ENCODE assay signal across 1 cellular context in the genomic region with DNA sequence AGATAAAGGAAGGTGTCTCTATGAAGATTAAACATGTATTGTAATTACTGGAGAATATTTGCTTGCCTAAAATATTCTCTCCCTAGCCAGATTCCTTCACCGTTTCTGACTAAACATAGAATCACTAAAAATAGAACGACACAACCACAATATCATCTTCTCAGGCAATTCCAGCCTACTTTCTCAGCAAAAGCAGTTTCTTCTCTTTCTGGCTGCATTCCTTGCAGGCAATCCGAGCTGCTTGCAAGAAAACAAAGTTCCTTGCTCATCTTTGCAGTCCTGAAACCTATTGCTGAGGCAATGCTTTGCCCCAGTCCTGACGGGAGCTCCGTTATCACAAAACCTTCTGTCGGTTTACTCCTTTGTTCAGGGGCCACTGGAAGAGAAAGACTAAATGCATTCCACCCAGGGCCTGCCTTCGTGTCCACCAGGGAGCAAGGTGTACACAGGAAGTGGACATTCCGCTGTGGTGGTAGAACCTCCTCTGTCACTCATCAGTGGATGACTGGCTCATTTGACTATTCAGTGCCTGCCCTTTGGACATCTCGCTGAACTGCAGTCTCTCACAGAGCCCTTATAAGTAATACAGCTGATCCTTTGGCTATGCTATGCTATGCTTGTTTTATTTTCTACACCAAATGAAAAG.
A peak's percentile ranks its signal among the peaks of the same experiment; 100 is the strongest.
TF ChIP-seq lines count a peak whose summit lies in the region.

No MANE protein-coding gene starts in this region.

TF ChIP-seq in HepG2, 621 proteins besides CTCF, POLR2A, EP300 and RAD21 (continued from another document and continues in another):
- TF ChIP-seq, protein P1, sequence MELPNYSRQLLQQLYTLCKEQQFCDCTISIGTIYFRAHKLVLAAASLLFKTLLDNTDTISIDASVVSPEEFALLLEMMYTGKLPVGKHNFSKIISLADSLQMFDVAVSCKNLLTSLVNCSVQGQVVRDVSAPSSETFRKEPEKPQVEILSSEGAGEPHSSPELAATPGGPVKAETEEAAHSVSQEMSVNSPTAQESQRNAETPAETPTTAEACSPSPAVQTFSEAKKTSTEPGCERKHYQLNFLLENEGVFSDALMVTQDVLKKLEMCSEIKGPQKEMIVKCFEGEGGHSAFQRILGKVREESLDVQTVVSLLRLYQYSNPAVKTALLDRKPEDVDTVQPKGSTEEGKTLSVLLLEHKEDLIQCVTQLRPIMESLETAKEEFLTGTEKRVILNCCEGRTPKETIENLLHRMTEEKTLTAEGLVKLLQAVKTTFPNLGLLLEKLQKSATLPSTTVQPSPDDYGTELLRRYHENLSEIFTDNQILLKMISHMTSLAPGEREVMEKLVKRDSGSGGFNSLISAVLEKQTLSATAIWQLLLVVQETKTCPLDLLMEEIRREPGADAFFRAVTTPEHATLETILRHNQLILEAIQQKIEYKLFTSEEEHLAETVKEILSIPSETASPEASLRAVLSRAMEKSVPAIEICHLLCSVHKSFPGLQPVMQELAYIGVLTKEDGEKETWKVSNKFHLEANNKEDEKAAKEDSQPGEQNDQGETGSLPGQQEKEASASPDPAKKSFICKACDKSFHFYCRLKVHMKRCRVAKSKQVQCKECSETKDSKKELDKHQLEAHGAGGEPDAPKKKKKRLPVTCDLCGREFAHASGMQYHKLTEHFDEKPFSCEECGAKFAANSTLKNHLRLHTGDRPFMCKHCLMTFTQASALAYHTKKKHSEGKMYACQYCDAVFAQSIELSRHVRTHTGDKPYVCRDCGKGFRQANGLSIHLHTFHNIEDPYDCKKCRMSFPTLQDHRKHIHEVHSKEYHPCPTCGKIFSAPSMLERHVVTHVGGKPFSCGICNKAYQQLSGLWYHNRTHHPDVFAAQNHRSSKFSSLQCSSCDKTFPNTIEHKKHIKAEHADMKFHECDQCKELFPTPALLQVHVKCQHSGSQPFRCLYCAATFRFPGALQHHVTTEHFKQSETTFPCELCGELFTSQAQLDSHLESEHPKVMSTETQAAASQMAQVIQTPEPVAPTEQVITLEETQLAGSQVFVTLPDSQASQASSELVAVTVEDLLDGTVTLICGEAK (IDR thresholded peaks at IDR 0.05): no peak
- TF ChIP-seq, protein P1 (CRISPR knock-in tag; IDR thresholded peaks at IDR 0.05): no peak
- TF ChIP-seq ZNF674 (CRISPR knock-in tag; IDR thresholded peaks at IDR 0.05; ENCODE audit: low read depth): no peak
- TF ChIP-seq GABPB1 (CRISPR knock-in tag; IDR thresholded peaks at IDR 0.05): peak; percentile 59; the same call in 1 of the 2 replicates
- TF ChIP-seq ZNF33A (CRISPR knock-in tag; IDR thresholded peaks at IDR 0.05; ENCODE audit: borderline replicate concordance): 0 out of 2 replicates have a peak, but pooled peaks have one; percentile 39
- no peak for TF ChIP-seq SMARCE1 (IDR thresholded peaks at IDR 0.05; ENCODE audit: borderline replicate concordance)
- TF ChIP-seq ELF3 (CRISPR knock-in tag; IDR thresholded peaks at IDR 0.05): 0 out of 2 replicates have a peak, but pooled peaks have one; percentile 9
- no peak for TF ChIP-seq SIX4 (CRISPR knock-in tag; IDR thresholded peaks at IDR 0.05)
- peak; percentile 45; the same call in 1 of the 2 replicates for TF ChIP-seq HDAC2 (CRISPR knock-in tag; IDR thresholded peaks at IDR 0.05)
- TF ChIP-seq XRCC5 (optimal IDR thresholded peaks at IDR 0.05; ENCODE audit: low read length): no peak
- TF ChIP-seq, protein P2, sequence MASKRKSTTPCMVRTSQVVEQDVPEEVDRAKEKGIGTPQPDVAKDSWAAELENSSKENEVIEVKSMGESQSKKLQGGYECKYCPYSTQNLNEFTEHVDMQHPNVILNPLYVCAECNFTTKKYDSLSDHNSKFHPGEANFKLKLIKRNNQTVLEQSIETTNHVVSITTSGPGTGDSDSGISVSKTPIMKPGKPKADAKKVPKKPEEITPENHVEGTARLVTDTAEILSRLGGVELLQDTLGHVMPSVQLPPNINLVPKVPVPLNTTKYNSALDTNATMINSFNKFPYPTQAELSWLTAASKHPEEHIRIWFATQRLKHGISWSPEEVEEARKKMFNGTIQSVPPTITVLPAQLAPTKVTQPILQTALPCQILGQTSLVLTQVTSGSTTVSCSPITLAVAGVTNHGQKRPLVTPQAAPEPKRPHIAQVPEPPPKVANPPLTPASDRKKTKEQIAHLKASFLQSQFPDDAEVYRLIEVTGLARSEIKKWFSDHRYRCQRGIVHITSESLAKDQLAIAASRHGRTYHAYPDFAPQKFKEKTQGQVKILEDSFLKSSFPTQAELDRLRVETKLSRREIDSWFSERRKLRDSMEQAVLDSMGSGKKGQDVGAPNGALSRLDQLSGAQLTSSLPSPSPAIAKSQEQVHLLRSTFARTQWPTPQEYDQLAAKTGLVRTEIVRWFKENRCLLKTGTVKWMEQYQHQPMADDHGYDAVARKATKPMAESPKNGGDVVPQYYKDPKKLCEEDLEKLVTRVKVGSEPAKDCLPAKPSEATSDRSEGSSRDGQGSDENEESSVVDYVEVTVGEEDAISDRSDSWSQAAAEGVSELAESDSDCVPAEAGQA (IDR thresholded peaks at IDR 0.05; ENCODE audit: low read depth): no peak
- TF ChIP-seq, protein P2 (CRISPR knock-in tag; IDR thresholded peaks at IDR 0.05; ENCODE audit: borderline replicate concordance): no peak
- TF ChIP-seq ZNF670 (CRISPR knock-in tag; IDR thresholded peaks at IDR 0.05; ENCODE audit: borderline replicate concordance): peak; percentile 48; the same call in 1 of the 2 replicates
- no peak for TF ChIP-seq DNMT1 (CRISPR knock-in tag; IDR thresholded peaks at IDR 0.05)
- TF ChIP-seq ZNF143 (CRISPR knock-in tag; IDR thresholded peaks at IDR 0.05): no peak
- peak; percentile 31; the same call in 1 of the 2 replicates for TF ChIP-seq POGZ (CRISPR knock-in tag; IDR thresholded peaks at IDR 0.05)
- TF ChIP-seq, protein P3, sequence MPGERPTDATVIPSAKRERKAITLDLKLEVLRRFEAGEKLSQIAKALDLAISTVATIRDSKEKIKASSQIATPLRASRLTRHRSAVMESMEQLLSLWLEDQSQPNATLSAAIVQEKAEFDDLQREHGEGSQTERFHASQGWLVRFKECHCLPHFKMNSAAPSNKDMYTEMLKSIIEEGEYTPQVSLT (CRISPR knock-in tag; IDR thresholded peaks at IDR 0.05; ENCODE audit: borderline replicate concordance, low read depth): no peak
- TF ChIP-seq HNRNPK (IDR thresholded peaks at IDR 0.05; ENCODE audit: low read depth, low read length, poor library complexity, severe bottlenecking): no peak
- TF ChIP-seq, protein P4, sequence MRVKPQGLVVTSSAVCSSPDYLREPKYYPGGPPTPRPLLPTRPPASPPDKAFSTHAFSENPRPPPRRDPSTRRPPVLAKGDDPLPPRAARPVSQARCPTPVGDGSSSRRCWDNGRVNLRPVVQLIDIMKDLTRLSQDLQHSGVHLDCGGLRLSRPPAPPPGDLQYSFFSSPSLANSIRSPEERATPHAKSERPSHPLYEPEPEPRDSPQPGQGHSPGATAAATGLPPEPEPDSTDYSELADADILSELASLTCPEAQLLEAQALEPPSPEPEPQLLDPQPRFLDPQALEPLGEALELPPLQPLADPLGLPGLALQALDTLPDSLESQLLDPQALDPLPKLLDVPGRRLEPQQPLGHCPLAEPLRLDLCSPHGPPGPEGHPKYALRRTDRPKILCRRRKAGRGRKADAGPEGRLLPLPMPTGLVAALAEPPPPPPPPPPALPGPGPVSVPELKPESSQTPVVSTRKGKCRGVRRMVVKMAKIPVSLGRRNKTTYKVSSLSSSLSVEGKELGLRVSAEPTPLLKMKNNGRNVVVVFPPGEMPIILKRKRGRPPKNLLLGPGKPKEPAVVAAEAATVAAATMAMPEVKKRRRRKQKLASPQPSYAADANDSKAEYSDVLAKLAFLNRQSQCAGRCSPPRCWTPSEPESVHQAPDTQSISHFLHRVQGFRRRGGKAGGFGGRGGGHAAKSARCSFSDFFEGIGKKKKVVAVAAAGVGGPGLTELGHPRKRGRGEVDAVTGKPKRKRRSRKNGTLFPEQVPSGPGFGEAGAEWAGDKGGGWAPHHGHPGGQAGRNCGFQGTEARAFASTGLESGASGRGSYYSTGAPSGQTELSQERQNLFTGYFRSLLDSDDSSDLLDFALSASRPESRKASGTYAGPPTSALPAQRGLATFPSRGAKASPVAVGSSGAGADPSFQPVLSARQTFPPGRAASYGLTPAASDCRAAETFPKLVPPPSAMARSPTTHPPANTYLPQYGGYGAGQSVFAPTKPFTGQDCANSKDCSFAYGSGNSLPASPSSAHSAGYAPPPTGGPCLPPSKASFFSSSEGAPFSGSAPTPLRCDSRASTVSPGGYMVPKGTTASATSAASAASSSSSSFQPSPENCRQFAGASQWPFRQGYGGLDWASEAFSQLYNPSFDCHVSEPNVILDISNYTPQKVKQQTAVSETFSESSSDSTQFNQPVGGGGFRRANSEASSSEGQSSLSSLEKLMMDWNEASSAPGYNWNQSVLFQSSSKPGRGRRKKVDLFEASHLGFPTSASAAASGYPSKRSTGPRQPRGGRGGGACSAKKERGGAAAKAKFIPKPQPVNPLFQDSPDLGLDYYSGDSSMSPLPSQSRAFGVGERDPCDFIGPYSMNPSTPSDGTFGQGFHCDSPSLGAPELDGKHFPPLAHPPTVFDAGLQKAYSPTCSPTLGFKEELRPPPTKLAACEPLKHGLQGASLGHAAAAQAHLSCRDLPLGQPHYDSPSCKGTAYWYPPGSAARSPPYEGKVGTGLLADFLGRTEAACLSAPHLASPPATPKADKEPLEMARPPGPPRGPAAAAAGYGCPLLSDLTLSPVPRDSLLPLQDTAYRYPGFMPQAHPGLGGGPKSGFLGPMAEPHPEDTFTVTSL (CRISPR knock-in tag; IDR thresholded peaks at IDR 0.05; ENCODE audit: borderline replicate concordance): 0 out of 2 replicates have a peak, but pooled peaks have one; percentile 38
- TF ChIP-seq POLR2G (IDR thresholded peaks at IDR 0.05; ENCODE audit: low read depth, low read length): no peak
- TF ChIP-seq ATM (IDR thresholded peaks at IDR 0.05; ENCODE audit: borderline replicate concordance): no peak
- no peak for TF ChIP-seq ZNF367 (CRISPR knock-in tag; IDR thresholded peaks at IDR 0.05; ENCODE audit: borderline replicate concordance)
- TF ChIP-seq MEIS2 (CRISPR knock-in tag; IDR thresholded peaks at IDR 0.05): no peak
- TF ChIP-seq NRL (CRISPR knock-in tag; IDR thresholded peaks at IDR 0.05; ENCODE audit: borderline replicate concordance): no peak
- TF ChIP-seq, protein P5, sequence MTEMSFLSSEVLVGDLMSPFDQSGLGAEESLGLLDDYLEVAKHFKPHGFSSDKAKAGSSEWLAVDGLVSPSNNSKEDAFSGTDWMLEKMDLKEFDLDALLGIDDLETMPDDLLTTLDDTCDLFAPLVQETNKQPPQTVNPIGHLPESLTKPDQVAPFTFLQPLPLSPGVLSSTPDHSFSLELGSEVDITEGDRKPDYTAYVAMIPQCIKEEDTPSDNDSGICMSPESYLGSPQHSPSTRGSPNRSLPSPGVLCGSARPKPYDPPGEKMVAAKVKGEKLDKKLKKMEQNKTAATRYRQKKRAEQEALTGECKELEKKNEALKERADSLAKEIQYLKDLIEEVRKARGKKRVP (CRISPR knock-in tag; IDR thresholded peaks at IDR 0.05): no peak
- TF ChIP-seq FIP1L1 (IDR thresholded peaks at IDR 0.05; ENCODE audit: borderline replicate concordance, insufficient read depth, low read depth, low read length): no peak
- TF ChIP-seq RNF2 (conservative IDR thresholded peaks at IDR 0.05; ENCODE audit: low read depth): 0 out of 2 replicates have a peak, but pooled peaks have one; percentile 20
- TF ChIP-seq ZBTB7B (CRISPR knock-in tag; IDR thresholded peaks at IDR 0.05): no peak
- TF ChIP-seq TOE1 (CRISPR knock-in tag; IDR thresholded peaks at IDR 0.05): no peak
- no peak for TF ChIP-seq ZNF660 (CRISPR knock-in tag; IDR thresholded peaks at IDR 0.05; ENCODE audit: borderline replicate concordance, low read depth)
- TF ChIP-seq ETV5 (CRISPR knock-in tag; IDR thresholded peaks at IDR 0.05; ENCODE audit: borderline replicate concordance): peak; percentile 63; the same call in 1 of the 2 replicates
- peak; percentile 28; the same call in 1 of the 2 replicates for TF ChIP-seq MIER2 (CRISPR knock-in tag; IDR thresholded peaks at IDR 0.05)
